ENCODE assay signal across 8 cellular contexts in genomic region chr1:43270421-43271095, GRCh38. TPM values are rescaled to one million over a fixed set of nuclear protein-coding genes. Genes with fewer than 3 reads are reported as not detected.
A peak's percentile ranks its signal among the peaks of the same experiment; 100 is the strongest.
DNase-seq lines count a peak whose midpoint lies in the region; ATAC-seq and TF ChIP-seq lines count a peak whose summit lies in the region.

No MANE protein-coding gene starts in this region.

- peaks cover 5% of the 10 kb centered on the region for H3K36me3 Mint-ChIP-seq in activated T-helper 1 cell treated with anti-CD3 and anti-CD28 coated beads, Interleukin-12 subunit alpha, Interleukin-12 subunit beta, Interleukin-2, Interleukin-4 antibody, amounts not matched to agents 30 ng/mL and 10 ng/mL and 1 ng/mL, durations not matched to agents 14 hours and 24 hours and 36 hours (ENCODE audit: low read depth)

- intact Hi-C loops in activated T-helper 1 cell treated with anti-CD3 and anti-CD28 coated beads, Interleukin-12 subunit alpha, Interleukin-12 subunit beta, Interleukin-2, Interleukin-4 antibody, amounts not matched to agents 30 ng/mL and 10 ng/mL and 1 ng/mL, durations not matched to agents 14 hours and 24 hours and 36 hours (cut with micrococcal nuclease) = loop anchor here (5.0 kb wide), 1 partner anchor 97 kb away; the partner anchor contains the start of gene ELOVL1

- peaks cover 30% of the 10 kb centered on the region for H3K4me1 Mint-ChIP-seq in activated T-helper 1 cell treated with anti-CD3 and anti-CD28 coated beads, Interleukin-12 subunit alpha, Interleukin-12 subunit beta, Interleukin-2, Interleukin-4 antibody, amounts not matched to agents 30 ng/mL and 10 ng/mL and 1 ng/mL, durations not matched to agents 14 hours and 24 hours and 36 hours (ENCODE audit: low read depth)

- TF ChIP-seq CTCF in choroid plexus epithelial cell (conservative IDR thresholded peaks at IDR 0.05; ENCODE audit: low read depth, low read length) = no peak

- no peak overlapping the region for H3K27ac Mint-ChIP-seq in activated T-helper 1 cell treated with anti-CD3 and anti-CD28 coated beads, Interleukin-12 subunit alpha, Interleukin-12 subunit beta, Interleukin-2, Interleukin-4 antibody, amounts not matched to agents 30 ng/mL and 10 ng/mL and 1 ng/mL, durations not matched to agents 14 hours and 24 hours and 36 hours

- H3K4me3 ChIP-seq in choroid plexus epithelial cell (ENCODE audit: low read depth, low read length) = peak overlapping the region; percentile 27

- DNase-seq in COR-L47 (lab: John Stamatoyannopoulos, UW) (peak; percentile 57), NCI-H146 (lab: John Stamatoyannopoulos, UW) (peak; percentile 87), choroid plexus epithelial cell (ENCODE audit: low read depth) (peak; percentile 26), mucosa of gallbladder (ENCODE audit: low spot score) (peak; percentile 91), foreskin melanocyte (no peak)
- DNase-seq in activated T-helper 1 cell treated with anti-CD3 and anti-CD28 coated beads, Interleukin-12 subunit alpha, Interleukin-12 subunit beta, Interleukin-2, Interleukin-4 antibody, amounts not matched to agents 30 ng/mL and 10 ng/mL and 1 ng/mL, durations not matched to agents 14 hours and 24 hours and 36 hours (ENCODE audit: low spot score) = no peak
- DNase-seq in activated CD4-positive, CD25-positive, alpha-beta regulatory T cell treated with anti-CD3 and anti-CD28 coated beads, Interleukin-2, amount 50 U/mL, for 72 hours = no peak

- peaks cover 17% of the 10 kb centered on the region for H3K27me3 Mint-ChIP-seq in activated T-helper 1 cell treated with anti-CD3 and anti-CD28 coated beads, Interleukin-12 subunit alpha, Interleukin-12 subunit beta, Interleukin-2, Interleukin-4 antibody, amounts not matched to agents 30 ng/mL and 10 ng/mL and 1 ng/mL, durations not matched to agents 14 hours and 24 hours and 36 hours (ENCODE audit: insufficient read depth)

- no peak overlapping the region for H3K4me3 Mint-ChIP-seq in activated T-helper 1 cell treated with anti-CD3 and anti-CD28 coated beads, Interleukin-12 subunit alpha, Interleukin-12 subunit beta, Interleukin-2, Interleukin-4 antibody, amounts not matched to agents 30 ng/mL and 10 ng/mL and 1 ng/mL, durations not matched to agents 14 hours and 24 hours and 36 hours

- H3K9me3 Mint-ChIP-seq in activated T-helper 1 cell treated with anti-CD3 and anti-CD28 coated beads, Interleukin-12 subunit alpha, Interleukin-12 subunit beta, Interleukin-2, Interleukin-4 antibody, amounts not matched to agents 30 ng/mL and 10 ng/mL and 1 ng/mL, durations not matched to agents 14 hours and 24 hours and 36 hours = peaks cover 5% of the 10 kb centered on the region

- ATAC-seq in GM19035 (IDR thresholded peaks at IDR 0.05; ENCODE audit: unreplicated experiment) = no peak

RNA-seq across cellular contexts. Expression of gene TMEM125, which starts 0.8 kb away (rescaled TPM):
- 75.9 TPM for total RNA-seq in mucosa of gallbladder
- total RNA-seq in activated T-helper 1 cell treated with anti-CD3 and anti-CD28 coated beads, Interleukin-12 subunit alpha, Interleukin-12 subunit beta, Interleukin-2, Interleukin-4 antibody, amounts not matched to agents 30 ng/mL and 10 ng/mL and 1 ng/mL, durations not matched to agents 14 hours and 24 hours and 36 hours = not detected in 2 replicates

RNA-seq across cellular contexts. Expression of gene C1orf210, which starts 14.8 kb away (rescaled TPM):
- 47.9 TPM for total RNA-seq in mucosa of gallbladder
- total RNA-seq in activated T-helper 1 cell treated with anti-CD3 and anti-CD28 coated beads, Interleukin-12 subunit alpha, Interleukin-12 subunit beta, Interleukin-2, Interleukin-4 antibody, amounts not matched to agents 30 ng/mL and 10 ng/mL and 1 ng/mL, durations not matched to agents 14 hours and 24 hours and 36 hours = not detected in 2 replicates

RNA-seq across cellular contexts. Expression of gene TIE1, which starts 30.2 kb away (rescaled TPM):
- 23.3 TPM for total RNA-seq in mucosa of gallbladder
- 0.36 and 0.64 TPM in 2 replicates for total RNA-seq in activated T-helper 1 cell treated with anti-CD3 and anti-CD28 coated beads, Interleukin-12 subunit alpha, Interleukin-12 subunit beta, Interleukin-2, Interleukin-4 antibody, amounts not matched to agents 30 ng/mL and 10 ng/mL and 1 ng/mL, durations not matched to agents 14 hours and 24 hours and 36 hours

Comparison
In these comparisons a context has a peak if more than half of its experiments do, and no peak if none do; other contexts are left out.
1. DNase-seq: peak in COR-L47 (single experiment), NCI-H146 (single experiment), choroid plexus epithelial cell (single experiment) and mucosa of gallbladder (single experiment); none in activated T-helper 1 cell treated with anti-CD3 and anti-CD28 coated beads, Interleukin-12 subunit alpha, Interleukin-12 subunit beta, Interleukin-2, Interleukin-4 antibody, amounts not matched to agents 30 ng/mL and 10 ng/mL and 1 ng/mL, durations not matched to agents 14 hours and 24 hours and 36 hours (single experiment), foreskin melanocyte (single experiment) and activated CD4-positive, CD25-positive, alpha-beta regulatory T cell treated with anti-CD3 and anti-CD28 coated beads, Interleukin-2, amount 50 U/mL, for 72 hours (single experiment).
2. RNA of gene TMEM125, which starts 0.8 kb away (total RNA-seq): 75.9 TPM in mucosa of gallbladder (single experiment); not detected in activated T-helper 1 cell treated with anti-CD3 and anti-CD28 coated beads, Interleukin-12 subunit alpha, Interleukin-12 subunit beta, Interleukin-2, Interleukin-4 antibody, amounts not matched to agents 30 ng/mL and 10 ng/mL and 1 ng/mL, durations not matched to agents 14 hours and 24 hours and 36 hours; every median in the first group is over 10 times any median in the second.
3. RNA of gene C1orf210, which starts 14.8 kb away (total RNA-seq): 47.9 TPM in mucosa of gallbladder (single experiment); not detected in activated T-helper 1 cell treated with anti-CD3 and anti-CD28 coated beads, Interleukin-12 subunit alpha, Interleukin-12 subunit beta, Interleukin-2, Interleukin-4 antibody, amounts not matched to agents 30 ng/mL and 10 ng/mL and 1 ng/mL, durations not matched to agents 14 hours and 24 hours and 36 hours; every median in the first group is over 10 times any median in the second.
4. RNA of gene TIE1, which starts 30.2 kb away (total RNA-seq): 23.3 TPM in mucosa of gallbladder (single experiment); 0.36 to 0.64 TPM in activated T-helper 1 cell treated with anti-CD3 and anti-CD28 coated beads, Interleukin-12 subunit alpha, Interleukin-12 subunit beta, Interleukin-2, Interleukin-4 antibody, amounts not matched to agents 30 ng/mL and 10 ng/mL and 1 ng/mL, durations not matched to agents 14 hours and 24 hours and 36 hours; every median in the first group is over 10 times any median in the second.